In the genomic region with DNA sequence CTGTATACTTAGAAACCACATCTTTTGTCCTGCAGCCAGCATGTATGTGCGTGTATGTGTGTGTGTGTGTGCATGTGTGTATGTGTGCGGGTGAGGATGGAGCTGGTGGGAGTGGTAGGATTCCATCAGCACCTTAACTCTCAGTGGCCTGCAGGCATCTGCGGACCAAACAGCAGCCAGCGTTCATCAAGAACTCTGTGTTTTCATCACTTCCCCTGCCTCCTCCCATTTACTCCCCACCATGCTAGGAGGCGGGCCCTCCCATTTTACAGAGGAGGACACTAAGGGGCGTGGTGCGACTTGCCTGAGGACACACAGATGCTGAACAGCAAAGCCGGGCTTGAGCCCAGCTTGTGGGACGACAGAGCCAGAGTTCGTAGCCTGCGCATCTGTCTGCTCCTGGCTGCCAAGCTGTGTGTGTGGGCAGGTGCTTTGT, we compare ENCODE assay signal across 10 cellular contexts. TPM values are rescaled to one million over a fixed set of nuclear protein-coding genes. Genes with fewer than 3 reads are reported as not detected.
DNase-seq lines count a peak whose midpoint lies in the region; ATAC-seq lines count a peak whose summit lies in the region.
"Had no signal": no experiment of that assay in that cellular context is flagged by ENCODE, and none has a peak within 500 bp of the region (broad histone marks: within the 10 kb centered on the region; RNA-seq: fewer than 3 reads in every experiment).

No MANE protein-coding gene starts in this region.

- no peak overlapping the region for H3K4me3 Mint-ChIP-seq in activated CD8-positive, alpha-beta T cell treated with anti-CD3 and anti-CD28 coated beads, Interleukin-2, amount 10 ng/mL, durations not matched to agents 7 days and 5 days

- H4K8ac ChIP-seq in mesendoderm (ENCODE audit: low read depth, low read length): no peak overlapping the region

- H3K79me2 ChIP-seq in mesendoderm (ENCODE audit: control insufficient read depth, insufficient read depth, low read length): no peaks in the 10 kb centered on the region

- H3K18ac ChIP-seq in mesendoderm (ENCODE audit: low read length): no peak overlapping the region

- H2BK5ac ChIP-seq in mesendoderm (ENCODE audit: low read length): no peak overlapping the region

- peaks cover 20% of the 10 kb centered on the region for H3K4me1 Mint-ChIP-seq in activated CD8-positive, alpha-beta T cell treated with anti-CD3 and anti-CD28 coated beads, Interleukin-2, amount 10 ng/mL, durations not matched to agents 7 days and 5 days (ENCODE audit: low read depth)

- WGBS in mesendoderm (ENCODE audit: extremely low coverage, insufficient coverage, low lambda C conversion rate): no CpG with 5 or more reads among the region's 11 CpGs

- H3K9ac ChIP-seq in mesendoderm (ENCODE audit: low read length): no peak overlapping the region

- H4K5ac ChIP-seq in mesendoderm (ENCODE audit: low read length): no peak overlapping the region

- H3K36me3 ChIP-seq in MG63: no peaks in the 10 kb centered on the region
- H3K36me3 ChIP-seq in mesendoderm (ENCODE audit: control insufficient read depth, insufficient read depth, low read length): no peaks in the 10 kb centered on the region
- H3K36me3 ChIP-seq: breast epithelium had no signal

- H3K4me3 ChIP-seq in MG63 (no peak overlapping the region), mesendoderm (ENCODE audit: low read length) (no peak overlapping the region)
- H3K4me3 ChIP-seq: breast epithelium had no signal

- H2AK5ac ChIP-seq in mesendoderm (ENCODE audit: low read length): no peak overlapping the region

- no peak overlapping the region for H3K56ac ChIP-seq in mesendoderm (ENCODE audit: low read length)

- H3K27ac Mint-ChIP-seq in activated CD8-positive, alpha-beta T cell treated with anti-CD3 and anti-CD28 coated beads, Interleukin-2, amount 10 ng/mL, durations not matched to agents 7 days and 5 days: no peak overlapping the region
- H3K27ac Mint-ChIP-seq: naive B cell had no signal

- peak; percentile 49 for ATAC-seq in activated CD8-positive, alpha-beta T cell treated with anti-CD3 and anti-CD28 coated beads, Interleukin-2, amount 10 ng/mL, durations not matched to agents 7 days and 5 days
- ATAC-seq in HG02763 (IDR thresholded peaks at IDR 0.05; ENCODE audit: unreplicated experiment): no peak
- no peak for ATAC-seq in HG02571 (IDR thresholded peaks at IDR 0.05; ENCODE audit: unreplicated experiment)

- H3K27me3 Mint-ChIP-seq in activated CD8-positive, alpha-beta T cell treated with anti-CD3 and anti-CD28 coated beads, Interleukin-2, amount 10 ng/mL, durations not matched to agents 7 days and 5 days (ENCODE audit: low read depth): peaks cover 38% of the 10 kb centered on the region

- H2BK120ac ChIP-seq in mesendoderm (ENCODE audit: low read depth, low read length): no peak overlapping the region

- CTCF ChIA-PET in activated CD8-positive, alpha-beta T cell treated with anti-CD3 and anti-CD28 coated beads, Interleukin-2, amount 10 ng/mL, durations not matched to agents 7 days and 5 days (lab: Charles Lee): interaction anchor here (1.2 kb wide), 1 partner anchor 11 kb away, joined by 4 read pairs; no protein-coding TSS in a partner anchor

- no peaks in the 10 kb centered on the region for H3K79me1 ChIP-seq in mesendoderm (ENCODE audit: low read length)

- no peaks in the 10 kb centered on the region for H3K36me3 Mint-ChIP-seq in activated CD8-positive, alpha-beta T cell treated with anti-CD3 and anti-CD28 coated beads, Interleukin-2, amount 10 ng/mL, durations not matched to agents 7 days and 5 days (ENCODE audit: low read depth)

- peak; percentile 60 for DNase-seq in Daoy (ENCODE audit: low read depth)
- peak; percentile 32 for DNase-seq in MG63
- DNase-seq in activated CD8-positive, alpha-beta T cell treated with anti-CD3 and anti-CD28 coated beads, Interleukin-2, amount 10 ng/mL, durations not matched to agents 7 days and 5 days: peak; percentile 41
- DNase-seq in mesendoderm: peak; percentile 77
- no peak for DNase-seq in NCI-H128 (lab: John Stamatoyannopoulos, UW; ENCODE audit: unreplicated experiment)
- DNase-seq in T1000 (lab: John Stamatoyannopoulos, UW): no peak
- DNase-seq: naive B cell had no signal

- no peaks in the 10 kb centered on the region for H3K9me3 Mint-ChIP-seq in activated CD8-positive, alpha-beta T cell treated with anti-CD3 and anti-CD28 coated beads, Interleukin-2, amount 10 ng/mL, durations not matched to agents 7 days and 5 days (ENCODE audit: insufficient read depth)
- H3K9me3 Mint-ChIP-seq: naive B cell had no signal

- H3K4me2 ChIP-seq in mesendoderm (ENCODE audit: low read length): no peak overlapping the region

- no peak overlapping the region for H3K23ac ChIP-seq in mesendoderm (ENCODE audit: low read length)

- no peak overlapping the region for H2BK15ac ChIP-seq in mesendoderm (replicated peaks; ENCODE audit: low read depth)

- peaks cover 12% of the 10 kb centered on the region for H3K27me3 ChIP-seq in MG63
- no peaks in the 10 kb centered on the region for H3K27me3 ChIP-seq in mesendoderm (ENCODE audit: insufficient read depth, low read length, poor library complexity)

- no peak overlapping the region for H3K27ac ChIP-seq in mesendoderm (ENCODE audit: low read depth, low read length)
- H3K27ac ChIP-seq: breast epithelium had no signal

- POLR2A ChIA-PET in activated CD8-positive, alpha-beta T cell treated with anti-CD3 and anti-CD28 coated beads, Interleukin-2, amount 10 ng/mL, durations not matched to agents 7 days and 5 days (lab: Charles Lee): no interaction called here

- no peak overlapping the region for H3K4ac ChIP-seq in mesendoderm (ENCODE audit: low read depth, low read length)

- no peaks in the 10 kb centered on the region for H3K9me3 ChIP-seq in MG63
- H3K9me3 ChIP-seq: breast epithelium had no signal

- peaks cover 2% of the 10 kb centered on the region for H3K4me1 ChIP-seq in mesendoderm (ENCODE audit: control insufficient read depth, low read depth, low read length)
- H3K4me1 ChIP-seq: breast epithelium had no signal

RNA-seq across cellular contexts. Expression of gene VSTM2L, which starts 8.9 kb away (rescaled TPM):
- 6.9 and 10.0 TPM in 2 replicates for total RNA-seq in Daoy (2014; rRNA removed; shearing (Covaris generic))
- total RNA-seq in MG63 (2014; rRNA removed; shearing (Covaris generic); ENCODE audit: low replicate concordance): 0.81 and 4.0 TPM in 2 replicates
- total RNA-seq in activated CD8-positive, alpha-beta T cell treated with anti-CD3 and anti-CD28 coated beads, Interleukin-2, amount 10 ng/mL, durations not matched to agents 7 days and 5 days: under 1 TPM in 1 of 2 experiments, not detected in 1; 0.21 TPM
- 0.10 TPM for polyA plus RNA-seq in mesendoderm (2013, experiment 1 of 2)
- polyA plus RNA-seq in mesendoderm (2013, experiment 2 of 2): 0.31 TPM

Comparison
In these comparisons a context has a peak if more than half of its experiments do, and no peak if none do; other contexts are left out.
1. DNase-seq: peak in Daoy (single experiment), MG63 (single experiment), activated CD8-positive, alpha-beta T cell treated with anti-CD3 and anti-CD28 coated beads, Interleukin-2, amount 10 ng/mL, durations not matched to agents 7 days and 5 days (single experiment) and mesendoderm (single experiment); none in NCI-H128 (single experiment) and T1000 (single experiment).